In the genomic region with DNA sequence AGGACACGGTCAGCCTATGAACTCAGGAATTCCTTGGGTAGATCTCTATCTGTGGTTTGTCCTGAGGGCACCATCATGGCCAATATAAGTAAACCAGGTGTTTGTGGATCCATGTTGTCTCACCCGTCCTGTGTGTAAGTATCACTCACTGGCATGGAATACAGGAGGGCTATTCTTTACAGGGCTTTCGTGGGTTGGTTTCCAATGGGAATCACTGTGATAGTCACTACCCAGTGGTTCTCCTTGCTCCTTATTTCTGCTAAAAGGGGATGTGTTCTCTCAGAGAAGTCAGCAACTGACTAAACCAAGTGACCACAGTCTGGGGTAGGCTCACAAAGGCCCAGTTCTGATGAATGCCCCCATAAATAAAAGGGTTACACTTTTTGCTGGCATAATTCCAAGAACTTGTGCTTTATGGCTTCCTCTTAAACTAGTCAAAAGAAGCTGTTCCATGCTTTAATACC, we compare ENCODE assay signal across 16 cellular contexts.
DNase-seq lines count a peak whose midpoint lies in the region; TF ChIP-seq lines count a peak whose summit lies in the region.
"Had no signal": no experiment of that assay in that cellular context is flagged by ENCODE, and none has a peak within 500 bp of the region (broad histone marks: within the 10 kb centered on the region; RNA-seq: fewer than 3 reads in every experiment).

No MANE protein-coding gene starts in this region.

- TF ChIP-seq CTCF in left ventricle myocardium inferior (IDR thresholded peaks at IDR 0.05; ENCODE audit: borderline replicate concordance), result no peak
- no peak for TF ChIP-seq CTCF in right atrium auricular region (IDR thresholded peaks at IDR 0.05)
- no peak for TF ChIP-seq CTCF in chondrocyte (IDR thresholded peaks at IDR 0.05)
- no peak for TF ChIP-seq CTCF in nephron (IDR thresholded peaks at IDR 0.05; ENCODE audit: unreplicated experiment in 3 of 3)

- no peaks in the 10 kb centered on the region for H3K27me3 Mint-ChIP-seq in chondrocyte (ENCODE audit: low read depth)
- H3K27me3 Mint-ChIP-seq in nephron (ENCODE audit: low read depth), result no peaks in the 10 kb centered on the region

- H3K9me3 Mint-ChIP-seq in chondrocyte (ENCODE audit: low read depth), result peaks cover 2% of the 10 kb centered on the region
- no peaks in the 10 kb centered on the region for H3K9me3 Mint-ChIP-seq in nephron
- H3K9me3 Mint-ChIP-seq: naive B cell; T-helper 2 cell treated with Interferon-gamma antibody and Interleukin-4, amounts not matched to agents 5 μg/mL and 100 μg/mL, for 36 hours had no signal

- peak overlapping the region; percentile 78 for H3K27ac ChIP-seq in left ventricle myocardium inferior (replicated peaks)
- peak overlapping the region in 1 of 2 donors; percentile 60 for H3K27ac ChIP-seq in right atrium auricular region

- no peaks in the 10 kb centered on the region for H3K27me3 ChIP-seq in left ventricle myocardium inferior (ENCODE audit: low read depth)
- H3K27me3 ChIP-seq in right atrium auricular region, result no peaks in the 10 kb centered on the region
- H3K27me3 ChIP-seq: MG63 had no signal

- no peaks in the 10 kb centered on the region for H3K9me3 ChIP-seq in left ventricle myocardium inferior (replicated peaks)
- H3K9me3 ChIP-seq in right atrium auricular region, result no peaks in the 10 kb centered on the region
- H3K9me3 ChIP-seq: MG63 had no signal

- DNase-seq in left ventricle myocardium inferior (no peak), right atrium auricular region (ENCODE audit: low spot score) (no peak), chondrocyte (ENCODE audit: low spot score) (no peak), COLO668 (lab: John Stamatoyannopoulos, UW; ENCODE audit: unreplicated experiment) (no peak), NCI-H2029 (lab: John Stamatoyannopoulos, UW) (no peak), H4 (ENCODE audit: low spot score) (no peak), NCI-H1105 (lab: John Stamatoyannopoulos, UW) (no peak)
- DNase-seq: activated CD4-positive, alpha-beta T cell treated with anti-CD3 and anti-CD28 coated beads, Interleukin-2, amount 50 U/mL, for 48 hours; activated effector memory CD4-positive, alpha-beta T cell treated with anti-CD3 and anti-CD28 coated beads, Interleukin-2, amount 50 U/mL, for 16 hours; caudate nucleus; DMS53; MG63; naive B cell had no signal

- H3K4me3 Mint-ChIP-seq in chondrocyte (ENCODE audit: unreplicated experiment) (no peak overlapping the region), nephron (no peak overlapping the region)
- H3K4me3 Mint-ChIP-seq: naive B cell; T-helper 2 cell treated with Interferon-gamma antibody and Interleukin-4, amounts not matched to agents 5 μg/mL and 100 μg/mL, for 36 hours had no signal

- H3K36me3 Mint-ChIP-seq in chondrocyte (ENCODE audit: low read depth) (no peaks in the 10 kb centered on the region), nephron (ENCODE audit: low read depth) (no peaks in the 10 kb centered on the region)
- H3K36me3 Mint-ChIP-seq: naive B cell had no signal

- intact Hi-C loops in left ventricle myocardium inferior (cut with micrococcal nuclease), result no loop called here

- H3K4me3 ChIP-seq in left ventricle myocardium inferior (no peak overlapping the region), right atrium auricular region (no peak overlapping the region)
- H3K4me3 ChIP-seq: MG63, skin epidermis had no signal

- H3K4me1 ChIP-seq in left ventricle myocardium inferior (peaks cover 44% of the 10 kb centered on the region), right atrium auricular region (peaks cover 0 to 42% of the 10 kb centered on the region in 2 donors)

- H3K4me1 Mint-ChIP-seq in chondrocyte (ENCODE audit: low read depth), result peaks cover 77% of the 10 kb centered on the region
- peaks cover 50% of the 10 kb centered on the region for H3K4me1 Mint-ChIP-seq in nephron

- H3K27ac Mint-ChIP-seq in chondrocyte (ENCODE audit: unreplicated experiment) (peak overlapping the region; percentile 74), nephron (peak overlapping the region; percentile 77 to 94 (median 91))
- H3K27ac Mint-ChIP-seq: naive B cell; T-helper 2 cell treated with Interferon-gamma antibody and Interleukin-4, amounts not matched to agents 5 μg/mL and 100 μg/mL, for 36 hours had no signal

- H3K36me3 ChIP-seq in left ventricle myocardium inferior (no peaks in the 10 kb centered on the region), right atrium auricular region (no peaks in the 10 kb centered on the region)
- H3K36me3 ChIP-seq: MG63 had no signal
